In the genomic region with DNA sequence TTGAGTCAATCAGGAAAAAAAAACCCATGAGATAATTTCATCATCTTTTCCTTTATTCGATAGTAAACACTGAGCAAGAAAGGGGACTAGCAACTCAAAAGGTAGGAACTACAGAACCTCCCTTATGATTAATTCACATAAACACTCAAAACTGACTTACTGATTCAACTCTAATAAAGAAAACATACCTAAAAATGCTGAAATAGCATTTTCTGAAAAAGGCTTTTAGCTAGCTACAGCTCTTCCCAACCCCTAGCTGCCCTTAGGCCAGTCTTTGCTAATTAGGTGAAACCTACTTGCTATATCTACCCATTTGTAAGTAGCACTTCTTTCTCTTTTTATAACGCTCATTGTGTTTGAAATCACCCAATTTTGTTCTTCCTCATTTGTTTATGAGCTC, we compare ENCODE assay signal across 31 cellular contexts.
"Had no signal": no experiment of that assay in that cellular context is flagged by ENCODE, and none has a peak within 500 bp of the region (broad histone marks: within the 10 kb centered on the region; RNA-seq: fewer than 3 reads in every experiment).

No MANE protein-coding gene starts in this region.

- H3K27me3 Mint-ChIP-seq: activated CD4-positive, alpha-beta T cell treated with anti-CD3 and anti-CD28 coated beads, Interleukin-2, amount 10 ng/mL, durations not matched to agents 24 days and 14 days; activated CD8-positive, alpha-beta T cell treated with anti-CD3 and anti-CD28 coated beads for 36 hours; activated T-helper 17 cell treated with anti-CD3 and anti-CD28 coated beads, Interleukin-2, amount 50 U/mL, for 72 hours had no signal

- H3K9me3 Mint-ChIP-seq: activated CD4-positive, alpha-beta T cell treated with anti-CD3 and anti-CD28 coated beads, Interleukin-2, amount 10 ng/mL, durations not matched to agents 24 days and 14 days; activated naive CD4-positive, alpha-beta T cell treated with anti-CD3 and anti-CD28 coated beads, Interleukin-2, amount 50 U/mL, for 72 hours; activated T-helper 17 cell treated with anti-CD3 and anti-CD28 coated beads, Interleukin-2, amount 50 U/mL, for 72 hours had no signal

- H3K4me1 ChIP-seq: SJCRH30 had no signal

- H3K9me3 ChIP-seq: MG63, SJCRH30, SK-N-SH had no signal

- H3K27ac Mint-ChIP-seq: activated CD8-positive, alpha-beta T cell treated with anti-CD3 and anti-CD28 coated beads for 36 hours; activated T-helper 17 cell treated with anti-CD3 and anti-CD28 coated beads, Interleukin-2, amount 50 U/mL, for 72 hours; T-helper 1 cell treated with Interleukin-12 subunit alpha and Interleukin-12 subunit beta and Interleukin-4 antibody, amounts not matched to agents 30 μg/mL and 1 μg/mL, for 36 hours; T-helper 2 cell treated with Interferon-gamma antibody and Interleukin-4, amounts not matched to agents 5 μg/mL and 100 μg/mL, for 36 hours had no signal

- H3K4me3 ChIP-seq: MG63, SJCRH30 had no signal

- H3K4me1 Mint-ChIP-seq: activated CD4-positive, alpha-beta T cell treated with anti-CD3 and anti-CD28 coated beads, Interleukin-2, amount 10 ng/mL, durations not matched to agents 24 days and 14 days; activated T-helper 17 cell treated with anti-CD3 and anti-CD28 coated beads, Interleukin-2, amount 50 U/mL, for 72 hours had no signal

- FAIRE-seq: colon, TTC549 had no signal

- DNase-seq: activated CD4-positive, alpha-beta T cell treated with anti-CD3 and anti-CD28 coated beads, Interleukin-2, amount 10 ng/mL, durations not matched to agents 24 days and 14 days; activated CD4-positive, alpha-beta T cell treated with anti-CD3 and anti-CD28 coated beads, Interleukin-2, amount 50 U/mL, for 4 hours; activated CD8-positive, alpha-beta T cell treated with anti-CD3 and anti-CD28 coated beads for 36 hours; activated effector memory CD4-positive, alpha-beta T cell treated with anti-CD3 and anti-CD28 coated beads, Interleukin-2, amount 50 U/mL, for 16 hours; activated naive CD4-positive, alpha-beta T cell; activated T-cell treated with anti-CD3 and anti-CD28 coated beads for 4 hours; activated T-cell treated with anti-CD3 and anti-CD28 coated beads, Interleukin-2, amount 50 U/mL, for 48 hours; amniotic stem cell; aorta; brain microvascular endothelial cell; central memory CD4-positive, alpha-beta T cell; Kasumi-1; MG63; NCI-H1048; NCI-H1105 treated with DMSO at 0.1 percent for 48 hours; NCI-H1436; NCI-H1694; NCI-H1930; NCI-H2081 treated with DMSO at 0.1 percent for 48 hours; NCI-H345; NCI-H524 treated with DMSO at 0.1 percent for 48 hours; SHP77; SJCRH30; SK-N-SH had no signal

- H3K9ac ChIP-seq: SK-N-SH had no signal

- H3K4me3 Mint-ChIP-seq: activated CD4-positive, alpha-beta T cell treated with anti-CD3 and anti-CD28 coated beads, Interleukin-2, amount 10 ng/mL, durations not matched to agents 24 days and 14 days; activated CD8-positive, alpha-beta T cell treated with anti-CD3 and anti-CD28 coated beads for 36 hours; activated T-helper 17 cell treated with anti-CD3 and anti-CD28 coated beads, Interleukin-2, amount 50 U/mL, for 72 hours; T-helper 1 cell treated with Interleukin-12 subunit alpha and Interleukin-12 subunit beta and Interleukin-4 antibody, amounts not matched to agents 30 μg/mL and 1 μg/mL, for 36 hours; T-helper 2 cell treated with Interferon-gamma antibody and Interleukin-4, amounts not matched to agents 5 μg/mL and 100 μg/mL, for 36 hours had no signal

- H3K27ac ChIP-seq: brain microvascular endothelial cell, SJCRH30 had no signal

- H3K4me2 ChIP-seq: SK-N-SH had no signal

- H3K36me3 ChIP-seq: brain microvascular endothelial cell, SJCRH30 had no signal

- ATAC-seq: activated CD8-positive, alpha-beta T cell treated with anti-CD3 and anti-CD28 coated beads for 36 hours; activated naive CD4-positive, alpha-beta T cell treated with anti-CD3 and anti-CD28 coated beads, Interleukin-2, amount 50 U/mL, for 72 hours; activated T-helper 17 cell treated with anti-CD3 and anti-CD28 coated beads, Interleukin-2, amount 50 U/mL, for 72 hours; Panc1 had no signal

- H3K27me3 ChIP-seq: brain microvascular endothelial cell, MG63, SJCRH30 had no signal
